Comparison of ENCODE assay signal across 9 cellular contexts in genomic region chr11:67356867-67357561, GRCh38. TPM values are rescaled to one million over a fixed set of nuclear protein-coding genes. Genes with fewer than 3 reads are reported as not detected.
DNase-seq lines count a peak whose midpoint lies in the region; ATAC-seq and TF ChIP-seq lines count a peak whose summit lies in the region.
"Had no signal": no experiment of that assay in that cellular context is flagged by ENCODE, and none has a peak within 500 bp of the region (broad histone marks: within the 10 kb centered on the region; RNA-seq: fewer than 3 reads in every experiment).

No MANE protein-coding gene starts in this region.

- POLR2A ChIA-PET in CD4-positive, alpha-beta T cell (lab: Charles Lee) = interaction anchor here (0.8 to 2.1 kb wide), 8 partner anchors 13 to 60 kb away, joined by 3 to 11 read pairs (median 4); partner anchors contain the start of genes CLCF1, PPP1CA and RAD9A

- peak; percentile 51 to 66 (median 54) for DNase-seq in CD4-positive, alpha-beta T cell
- DNase-seq in HFF-Myc (ENCODE audit: extremely low read depth, low read depth) = no peak
- peak; percentile 81 for DNase-seq in NOMO-1 treated with dmso at 0.1 percent for 144 hours (lab: John Stamatoyannopoulos, UW; ENCODE audit: unreplicated experiment)
- DNase-seq in activated CD8-positive, alpha-beta memory T cell treated with anti-CD3 and anti-CD28 coated beads, Interleukin-2, amount 50 U/mL, for 48 hours = peak; percentile 81
- no peak for DNase-seq in epithelial cell of prostate (ENCODE audit: low read depth, low spot score)
- DNase-seq in stimulated activated naive CD8-positive, alpha-beta T cell treated with anti-CD3 and anti-CD28 coated beads, Interleukin-15, amount 100 ng/mL, for 72 hours = peak; percentile 67 to 72
- no peak for DNase-seq in putamen (ENCODE audit: low spot score)

- peaks cover 30% of the 10 kb centered on the region for H3K4me1 Mint-ChIP-seq in CD4-positive, alpha-beta T cell (ENCODE audit: low read depth)
- H3K4me1 Mint-ChIP-seq in stimulated activated naive CD8-positive, alpha-beta T cell treated with anti-CD3 and anti-CD28 coated beads, Interleukin-15, amount 100 ng/mL, for 72 hours = peaks cover 42% of the 10 kb centered on the region

- TF ChIP-seq CTCF in CD4-positive, alpha-beta T cell (IDR thresholded peaks at IDR 0.05) = peak; percentile 98
- TF ChIP-seq CTCF in HFF-Myc (IDR thresholded peaks at IDR 0.05; ENCODE audit: low read depth, low read length, missing control alignments) = peak; percentile 97

- intact Hi-C loops in CD4-positive, alpha-beta T cell (cut with DNase I, micrococcal nuclease) = loop anchor here (1.0 to 10.0 kb wide), 4 partner anchors 25 to 402 kb away; partner anchors contain the start of genes ACY3 (in 1 of the 2) and PC (in 1 of the 2)

- H3K27me3 Mint-ChIP-seq in CD4-positive, alpha-beta T cell = no peaks in the 10 kb centered on the region
- H3K27me3 Mint-ChIP-seq in stimulated activated naive CD8-positive, alpha-beta T cell treated with anti-CD3 and anti-CD28 coated beads, Interleukin-15, amount 100 ng/mL, for 72 hours = no peaks in the 10 kb centered on the region

- no peaks in the 10 kb centered on the region for H3K9me3 Mint-ChIP-seq in CD4-positive, alpha-beta T cell
- no peaks in the 10 kb centered on the region for H3K9me3 Mint-ChIP-seq in stimulated activated naive CD8-positive, alpha-beta T cell treated with anti-CD3 and anti-CD28 coated beads, Interleukin-15, amount 100 ng/mL, for 72 hours

- H3K4me3 ChIP-seq in HFF-Myc (replicated peaks; ENCODE audit: low read depth, low read length) (no peak overlapping the region), muscle layer of colon (ENCODE audit: low read depth in 1 of 2, low read length in 2 of 2) (no peak overlapping the region)
- H3K4me3 ChIP-seq: SK-N-MC had no signal

- H3K4me1 ChIP-seq in muscle layer of colon (ENCODE audit: insufficient read depth, low read length) = peaks cover 52% of the 10 kb centered on the region

- peak overlapping the region; percentile 75 for H3K4me3 Mint-ChIP-seq in CD4-positive, alpha-beta T cell
- H3K4me3 Mint-ChIP-seq in stimulated activated naive CD8-positive, alpha-beta T cell treated with anti-CD3 and anti-CD28 coated beads, Interleukin-15, amount 100 ng/mL, for 72 hours = peak overlapping the region; percentile 36 to 46

- H3K27me3 ChIP-seq in CD4-positive, alpha-beta T cell (ENCODE audit: control insufficient read depth, insufficient read depth, low read length) = no peaks in the 10 kb centered on the region
- H3K27me3 ChIP-seq in muscle layer of colon (ENCODE audit: control insufficient read depth in 1 of 2, insufficient read depth in 2 of 2, low read length in 2 of 2) = no peaks in the 10 kb centered on the region

- peaks cover 8% of the 10 kb centered on the region for H3K36me3 Mint-ChIP-seq in CD4-positive, alpha-beta T cell (ENCODE audit: low read depth)

- H3K27ac ChIP-seq in CD4-positive, alpha-beta T cell (ENCODE audit: low read depth, low read length) = no peak overlapping the region
- H3K27ac ChIP-seq in epithelial cell of prostate (peak overlapping the region; percentile 99), muscle layer of colon (ENCODE audit: low read depth, low read length) (no peak overlapping the region)
- H3K27ac ChIP-seq: SK-N-MC had no signal

- H3K9me3 ChIP-seq in CD4-positive, alpha-beta T cell (ENCODE audit: control insufficient read depth, low read length) = no peaks in the 10 kb centered on the region
- no peaks in the 10 kb centered on the region for H3K9me3 ChIP-seq in muscle layer of colon (ENCODE audit: low read length)

- H3K9ac ChIP-seq in muscle layer of colon (ENCODE audit: low read length) = peak overlapping the region; percentile 12

- ATAC-seq in CD4-positive, alpha-beta T cell (ENCODE audit: poor library complexity) = no peak
- ATAC-seq in stimulated activated naive CD8-positive, alpha-beta T cell treated with anti-CD3 and anti-CD28 coated beads, Interleukin-15, amount 100 ng/mL, for 72 hours = peak; percentile 11

- CTCF ChIA-PET in CD4-positive, alpha-beta T cell (lab: Charles Lee) = interaction anchor here (0.7 to 10.0 kb wide), 15 partner anchors 10 to 149 kb away, joined by 3 to 241 read pairs (median 5); partner anchors contain the start of genes CLCF1, PITPNM1 and RAD9A

- no peaks in the 10 kb centered on the region for H3K36me3 ChIP-seq in muscle layer of colon (ENCODE audit: insufficient read depth, low read length)

- H3K27ac Mint-ChIP-seq in CD4-positive, alpha-beta T cell = peak overlapping the region; percentile 58
- peak overlapping the region; percentile 81 to 85 for H3K27ac Mint-ChIP-seq in stimulated activated naive CD8-positive, alpha-beta T cell treated with anti-CD3 and anti-CD28 coated beads, Interleukin-15, amount 100 ng/mL, for 72 hours

RNA-seq across cellular contexts. Expression of gene POLD4, which starts 3.7 kb away (rescaled TPM):
- 10 to 100 TPM; 31.7 to 39.5 TPM for total RNA-seq in CD4-positive, alpha-beta T cell

RNA-seq across cellular contexts. Expression of gene CLCF1, which starts 16.4 kb away (rescaled TPM):
- 1 to 10 TPM; 6.0 to 6.9 TPM for total RNA-seq in CD4-positive, alpha-beta T cell

RNA-seq across cellular contexts. Expression of gene RAD9A, which starts 34.8 kb away (rescaled TPM):
- 10 to 100 TPM; 19.3 to 20.3 TPM for total RNA-seq in CD4-positive, alpha-beta T cell

RNA-seq across cellular contexts. Expression of gene PPP1CA, which starts 44.6 kb away (rescaled TPM):
- total RNA-seq in CD4-positive, alpha-beta T cell = 10 to 100 TPM; 42.0 to 45.5 TPM

RNA-seq across cellular contexts. Expression of gene TBC1D10C, which starts 46.9 kb away (rescaled TPM):
- total RNA-seq in CD4-positive, alpha-beta T cell = 100 to 1,000 TPM; 205 to 212 TPM

Comparison
In these comparisons a context has a peak if more than half of its experiments do, and no peak if none do; other contexts are left out.
1. DNase-seq: peak in CD4-positive, alpha-beta T cell (10 of 10), NOMO-1 treated with dmso at 0.1 percent for 144 hours (single experiment), activated CD8-positive, alpha-beta memory T cell treated with anti-CD3 and anti-CD28 coated beads, Interleukin-2, amount 50 U/mL, for 48 hours (single experiment) and stimulated activated naive CD8-positive, alpha-beta T cell treated with anti-CD3 and anti-CD28 coated beads, Interleukin-15, amount 100 ng/mL, for 72 hours (2 of 2); none in HFF-Myc (single experiment), epithelial cell of prostate (single experiment) and putamen (single experiment).